ENCODE assay signal across 24 cellular contexts in genomic region chr19:44839272-44839671, GRCh38. TPM values are rescaled to one million over a fixed set of nuclear protein-coding genes. Genes with fewer than 3 reads are reported as not detected.
"Had no signal": no experiment of that assay in that cellular context is flagged by ENCODE, and none has a peak within 500 bp of the region (broad histone marks: within the 10 kb centered on the region; RNA-seq: fewer than 3 reads in every experiment).

No MANE protein-coding gene starts in this region.

- H3K4me1 Mint-ChIP-seq: activated B cell treated with CpG ODN at 0.5 μM for 24 hours, T-helper 17 cell had no signal

- H3K36me3 ChIP-seq: brain microvascular endothelial cell had no signal

- H3K4me3 Mint-ChIP-seq: activated B cell treated with CpG ODN at 0.5 μM for 24 hours; activated CD4-positive, alpha-beta T cell treated with anti-CD3 and anti-CD28 coated beads, Interleukin-2, amount 10 ng/mL, durations not matched to agents 24 days and 14 days; activated naive CD4-positive, alpha-beta T cell treated with anti-CD3 and anti-CD28 coated beads for 36 hours; activated naive CD8-positive, alpha-beta T cell; activated T-cell treated with anti-CD3 and anti-CD28 coated beads, Interleukin-2, amount 50 U/mL, for 4 hours; T-helper 17 cell had no signal

- H3K9me3 Mint-ChIP-seq: activated B cell treated with CpG ODN at 0.5 μM for 24 hours; activated CD4-positive, alpha-beta T cell treated with anti-CD3 and anti-CD28 coated beads, Interleukin-2, amount 10 ng/mL, durations not matched to agents 24 days and 14 days; activated naive CD4-positive, alpha-beta T cell treated with anti-CD3 and anti-CD28 coated beads for 36 hours; activated T-cell treated with anti-CD3 and anti-CD28 coated beads, Interleukin-2, amount 50 U/mL, for 4 hours had no signal

- H3K27me3 Mint-ChIP-seq: activated CD4-positive, alpha-beta T cell treated with anti-CD3 and anti-CD28 coated beads, Interleukin-2, amount 10 ng/mL, durations not matched to agents 24 days and 14 days; activated naive CD8-positive, alpha-beta T cell had no signal

- DNase-seq: activated B cell treated with CpG ODN at 0.5 μM for 24 hours; activated CD4-positive, alpha-beta T cell treated with anti-CD3 and anti-CD28 coated beads for 1 hour; activated CD4-positive, alpha-beta T cell treated with anti-CD3 and anti-CD28 coated beads, Interleukin-2, amount 10 ng/mL, durations not matched to agents 24 days and 14 days; activated CD4-positive, alpha-beta T cell treated with anti-CD3 and anti-CD28 coated beads, Interleukin-2, amount 50 U/mL, for 48 hours; activated CD8-positive, alpha-beta memory T cell treated with anti-CD3 and anti-CD28 coated beads for 24 hours; activated effector memory CD4-positive, alpha-beta T cell treated with anti-CD3 and anti-CD28 coated beads, Interleukin-2, amount 50 U/mL, for 16 hours; activated naive CD4-positive, alpha-beta T cell treated with anti-CD3 and anti-CD28 coated beads for 36 hours; activated T-cell treated with anti-CD3 and anti-CD28 coated beads, Interleukin-2, amount 50 U/mL, for 4 hours; brain microvascular endothelial cell; KBM-7; NCI-H1048; NCI-H146; NCI-H1930; NCI-H2171; NCI-H2227 treated with DMSO at 0.1 percent for 48 hours; NCI-H446 treated with DMSO at 0.1 percent for 48 hours; NCI-H524 treated with DMSO at 0.1 percent for 48 hours; NCI-H82; SIG-M5; T-helper 17 cell; T1000 had no signal

- H3K27me3 ChIP-seq: brain microvascular endothelial cell had no signal

- ATAC-seq: activated T-cell treated with anti-CD3 and anti-CD28 coated beads, Interleukin-2, amount 50 U/mL, for 4 hours; T-helper 17 cell had no signal

- H3K27ac ChIP-seq: brain microvascular endothelial cell had no signal

- H3K27ac Mint-ChIP-seq: activated B cell treated with CpG ODN at 0.5 μM for 24 hours; activated CD4-positive, alpha-beta T cell treated with anti-CD3 and anti-CD28 coated beads, Interleukin-2, amount 10 ng/mL, durations not matched to agents 24 days and 14 days; activated naive CD4-positive, alpha-beta T cell treated with anti-CD3 and anti-CD28 coated beads for 36 hours; activated naive CD8-positive, alpha-beta T cell; T-helper 17 cell had no signal

- H3K36me3 Mint-ChIP-seq: activated naive CD8-positive, alpha-beta T cell had no signal

- FAIRE-seq: TTC549 had no signal

RNA-seq across cellular contexts. Expression of gene NECTIN2, which starts 6.8 kb away (rescaled TPM):
- total RNA-seq: OCI-LY7 had no signal

RNA-seq across cellular contexts. Expression of gene BCAM, which starts 30.4 kb away (rescaled TPM):
- total RNA-seq: activated B cell treated with CpG ODN at 0.5 μM for 24 hours; activated CD4-positive, alpha-beta T cell treated with anti-CD3 and anti-CD28 coated beads, Interleukin-2, amount 10 ng/mL, durations not matched to agents 24 days and 14 days; activated naive CD4-positive, alpha-beta T cell treated with anti-CD3 and anti-CD28 coated beads for 36 hours; OCI-LY7; T-helper 17 cell had no signal
